ENCODE assay signal across 11 cellular contexts in the genomic region with DNA sequence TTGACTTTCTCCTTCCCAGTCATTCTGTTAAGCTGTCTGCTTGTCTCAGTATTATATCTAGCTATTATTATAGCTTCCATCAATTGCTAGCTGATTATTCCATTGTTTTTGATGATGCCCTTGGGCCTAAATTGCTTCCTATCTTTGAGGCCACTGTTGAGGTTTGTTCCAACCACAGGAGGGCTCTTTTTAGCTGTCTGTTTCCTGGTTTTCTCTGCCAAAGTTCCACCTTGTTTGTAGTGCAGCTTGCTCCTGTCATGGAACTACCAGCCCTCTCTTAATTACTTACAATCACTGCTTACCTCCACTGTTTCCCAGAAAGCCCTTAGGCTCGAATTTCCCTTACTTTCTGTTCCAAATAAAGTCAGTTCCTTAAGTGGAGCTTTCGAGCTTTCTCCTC.
DNase-seq lines count a peak whose midpoint lies in the region; ATAC-seq and TF ChIP-seq lines count a peak whose summit lies in the region.
"Had no signal": no experiment of that assay in that cellular context is flagged by ENCODE, and none has a peak within 500 bp of the region (broad histone marks: within the 10 kb centered on the region; RNA-seq: fewer than 3 reads in every experiment).

No MANE protein-coding gene starts in this region.

- peak overlapping the region; percentile 45 for H3K27ac ChIP-seq in parathyroid adenoma

- H3K4me3 ChIP-seq in parathyroid adenoma (ENCODE audit: low read depth, low read length): no peak overlapping the region

- H3K9me3 ChIP-seq in parathyroid adenoma (ENCODE audit: control insufficient read depth, low read length): no peaks in the 10 kb centered on the region

- H3K4me2 ChIP-seq in parathyroid adenoma (ENCODE audit: low read length): no peak overlapping the region

- H3K27me3 ChIP-seq in parathyroid adenoma (ENCODE audit: control insufficient read depth, insufficient read depth, low read length): no peaks in the 10 kb centered on the region

- peak; percentile 31 for ATAC-seq in esophagus mucosa
- no peak for ATAC-seq in GM21447 (IDR thresholded peaks at IDR 0.05; ENCODE audit: unreplicated experiment)
- no peak for ATAC-seq in HG02970 (IDR thresholded peaks at IDR 0.05; ENCODE audit: low FRiP score, unreplicated experiment)
- ATAC-seq: activated CD8-positive, alpha-beta memory T cell treated with anti-CD3 and anti-CD28 coated beads, Interleukin-2, amount 10 ng/mL, durations not matched to agents 7 days and 5 days had no signal

- peaks cover 10% of the 10 kb centered on the region for H3K4me1 ChIP-seq in parathyroid adenoma

- no peaks in the 10 kb centered on the region for H3K79me2 ChIP-seq in parathyroid adenoma

- peak overlapping the region; percentile 78 for H2AFZ ChIP-seq in parathyroid adenoma

- TF ChIP-seq CTCF in parathyroid adenoma (IDR thresholded peaks at IDR 0.05): peak; percentile 11

- DNase-seq in ELF-1 (ENCODE audit: low read depth, low spot score): peak; percentile 53
- peak; percentile 20 for DNase-seq in NCI-H2196 treated with DMSO at 0.1 percent for 48 hours (lab: John Stamatoyannopoulos, UW; ENCODE audit: unreplicated experiment)
- no peak for DNase-seq in activated CD8-positive, alpha-beta memory T cell treated with anti-CD3 and anti-CD28 coated beads for 24 hours
- DNase-seq: activated CD8-positive, alpha-beta memory T cell treated with anti-CD3 and anti-CD28 coated beads, Interleukin-2, amount 10 ng/mL, durations not matched to agents 7 days and 5 days; amniotic stem cell; DMS 273 treated with DMSO at 0.1 percent for 48 hours; nephron progenitor cell had no signal

- H3K36me3 ChIP-seq in parathyroid adenoma (ENCODE audit: control insufficient read depth, insufficient read depth, low read length): no peaks in the 10 kb centered on the region

- H3K9ac ChIP-seq in parathyroid adenoma: no peak overlapping the region
